Comparison of ENCODE assay signal across 8 cellular contexts in genomic region chrX:54529166-54529558, GRCh38. TPM values are rescaled to one million over a fixed set of nuclear protein-coding genes. Genes with fewer than 3 reads are reported as not detected.
DNase-seq lines count a peak whose midpoint lies in the region; ATAC-seq and TF ChIP-seq lines count a peak whose summit lies in the region.

No MANE protein-coding gene starts in this region.

- H3K4me1 ChIP-seq in ES-I3 (ENCODE audit: insufficient read depth, low read length) (peaks cover 5% of the 10 kb centered on the region; the same call in 1 of the 2 replicates), ectodermal cell (ENCODE audit: control insufficient read depth, insufficient read depth, low read length) (peaks cover 4% of the 10 kb centered on the region)

- no peak for ATAC-seq in HG03025 (IDR thresholded peaks at IDR 0.05; ENCODE audit: low FRiP score, unreplicated experiment)
- ATAC-seq in activated CD4-positive, CD25-positive, alpha-beta regulatory T cell treated with anti-CD3 and anti-CD28 coated beads, Interleukin-2, amount 50 U/mL, for 24 hours: no peak
- ATAC-seq in GM18861 (IDR thresholded peaks at IDR 0.05; ENCODE audit: unreplicated experiment): no peak

- DNase-seq in NCI-H748 (lab: John Stamatoyannopoulos, UW; ENCODE audit: unreplicated experiment) (peak; percentile 64), osteocyte (ENCODE audit: extremely low spot score, unreplicated experiment) (no peak), UCSD-AML1 (lab: John Stamatoyannopoulos, UW; ENCODE audit: unreplicated experiment) (no peak)

- H3K9me3 Mint-ChIP-seq in osteocyte (ENCODE audit: unreplicated experiment): peaks cover 12% of the 10 kb centered on the region

- no peaks in the 10 kb centered on the region for H3K36me3 Mint-ChIP-seq in osteocyte (ENCODE audit: unreplicated experiment)

- H3K27ac Mint-ChIP-seq in osteocyte (ENCODE audit: unreplicated experiment): peak overlapping the region; percentile 98

- H3K27me3 ChIP-seq in ectodermal cell (ENCODE audit: control insufficient read depth, insufficient read depth, low read length, poor library complexity, severe bottlenecking): no peaks in the 10 kb centered on the region

- peak overlapping the region; percentile 83 for H3K4me3 Mint-ChIP-seq in osteocyte (ENCODE audit: unreplicated experiment)

- H3K9me3 ChIP-seq in ES-I3 (ENCODE audit: control insufficient read depth, insufficient read depth, low read length): no peaks in the 10 kb centered on the region; the same call in 1 of the 2 replicates
- H3K9me3 ChIP-seq in ectodermal cell (ENCODE audit: control insufficient read depth, low read length): no peaks in the 10 kb centered on the region

- H3K36me3 ChIP-seq in ES-I3 (ENCODE audit: insufficient read depth, low read length) (peaks cover under 1% of the 10 kb centered on the region; the same call in 1 of the 2 replicates), ectodermal cell (ENCODE audit: control insufficient read depth, insufficient read depth, low read length) (no peaks in the 10 kb centered on the region)

- H3K27ac ChIP-seq in ectodermal cell (ENCODE audit: insufficient read depth, low read depth, low read length, poor library complexity, severe bottlenecking): peak overlapping the region; percentile 93

- peak overlapping the region; percentile 90 for H3K9ac ChIP-seq in ES-I3 (ENCODE audit: low read depth, low read length)

- H3K4me3 ChIP-seq in ectodermal cell (ENCODE audit: insufficient read depth, low read depth, low read length): peak overlapping the region; percentile 40

- WGBS in ectodermal cell, 2 experiments: 32 to 33% methylated on average over 1 to 4 of the region's 4 CpGs

- H3K27me3 Mint-ChIP-seq in osteocyte (ENCODE audit: unreplicated experiment): no peaks in the 10 kb centered on the region

- TF ChIP-seq CTCF in osteocyte (IDR thresholded peaks at IDR 0.05): no peak

- H3K4me1 Mint-ChIP-seq in osteocyte (ENCODE audit: unreplicated experiment): peaks cover 19% of the 10 kb centered on the region

RNA-seq across cellular contexts. Expression of gene GNL3L, which starts 0.9 kb away (rescaled TPM):
- polyA plus RNA-seq in ectodermal cell (2013, experiment 1 of 4): 28.1 TPM
- 31.8 TPM for polyA plus RNA-seq in ectodermal cell (2013, experiment 2 of 4)
- 17.2 TPM for polyA plus RNA-seq in ectodermal cell (2013, experiment 3 of 4)
- 17.8 TPM for polyA plus RNA-seq in ectodermal cell (2013, experiment 4 of 4)
- 53.6 and 53.8 TPM in 2 replicates for total RNA-seq in osteocyte

RNA-seq across cellular contexts. Expression of gene FGD1, which starts 33.1 kb away (rescaled TPM):
- polyA plus RNA-seq in ectodermal cell (2013, experiment 1 of 4): 33.2 TPM
- 31.3 TPM for polyA plus RNA-seq in ectodermal cell (2013, experiment 2 of 4)
- 26.2 TPM for polyA plus RNA-seq in ectodermal cell (2013, experiment 3 of 4)
- 28.7 TPM for polyA plus RNA-seq in ectodermal cell (2013, experiment 4 of 4)
- total RNA-seq in osteocyte: 29.0 and 29.5 TPM in 2 replicates
